In the genomic region with DNA sequence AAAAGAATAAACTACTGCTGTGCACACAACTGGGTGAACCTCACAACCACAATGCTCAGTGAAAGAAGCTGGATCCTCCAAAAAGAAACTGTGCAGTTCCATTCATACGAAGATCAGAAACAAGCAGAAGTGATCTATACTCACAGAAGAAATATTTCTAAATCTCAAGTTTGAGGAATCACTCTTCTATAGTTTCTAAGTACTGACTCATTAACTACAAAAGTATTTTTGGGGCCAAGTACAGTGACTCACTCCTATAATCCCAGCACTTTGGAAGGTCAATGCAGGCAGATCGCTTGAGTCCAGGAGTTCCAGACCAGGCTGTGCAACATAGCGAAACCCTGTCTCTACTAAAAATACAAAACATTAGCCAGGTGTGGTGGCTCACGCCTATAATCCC, we compare ENCODE assay signal across 21 cellular contexts. TPM values are rescaled to one million over a fixed set of nuclear protein-coding genes. Genes with fewer than 3 reads are reported as not detected.
DNase-seq lines count a peak whose midpoint lies in the region; ATAC-seq and TF ChIP-seq lines count a peak whose summit lies in the region.
"Had no signal": no experiment of that assay in that cellular context is flagged by ENCODE, and none has a peak within 500 bp of the region (broad histone marks: within the 10 kb centered on the region; RNA-seq: fewer than 3 reads in every experiment).

No MANE protein-coding gene starts in this region.

- ATAC-seq in PC-3 (peak; percentile 75), T-helper 17 cell (no peak)
- ATAC-seq: activated naive CD4-positive, alpha-beta T cell treated with anti-CD3 and anti-CD28 coated beads, Interleukin-2, amount 50 U/mL, for 72 hours; heart left ventricle; stimulated activated effector memory CD8-positive, alpha-beta T cell treated with anti-CD3 and anti-CD28 coated beads, Interleukin-12 subunit alpha, Interleukin-12 subunit beta, amount 100 ng/mL, for 72 hours had no signal

- H3K4me1 ChIP-seq in PC-3 (ENCODE audit: insufficient read depth, low read length), result peaks cover 5% of the 10 kb centered on the region; the same call in 1 of the 2 replicates
- H3K4me1 ChIP-seq in neuronal stem cell (ENCODE audit: control insufficient read depth in 2 of 2, insufficient read depth in 1 of 2, low read depth in 1 of 2, low read length in 2 of 2), result no peaks in the 10 kb centered on the region
- H3K4me1 ChIP-seq in thyroid gland, result no peaks in the 10 kb centered on the region
- H3K4me1 ChIP-seq: Peyer's patch, upper lobe of left lung had no signal

- H3K4me2 ChIP-seq in PC-3 (ENCODE audit: low read length) (0 out of 2 replicates have a peak overlapping the region, but pooled peaks have one; percentile 9), neuronal stem cell (ENCODE audit: insufficient read depth, low read length, poor library complexity, severe bottlenecking) (no peak overlapping the region)
- H3K4me2 ChIP-seq: KMS-11 had no signal

- H3K9ac ChIP-seq in PC-3 (ENCODE audit: low read length), result no peak overlapping the region
- no peak overlapping the region for H3K9ac ChIP-seq in neuronal stem cell (ENCODE audit: low read depth, low read length, poor library complexity)
- H3K9ac ChIP-seq: BLaER1 treated with 17β-estradiol and CSF1 and Interleukin-3, amounts not matched to agents 10 nM and 100 nM; KMS-11 had no signal

- no peak overlapping the region for H2BK15ac ChIP-seq in neuronal stem cell (ENCODE audit: low read length)

- H3F3A ChIP-seq in PC-3 (ENCODE audit: low read length, unreplicated experiment), result no peaks in the 10 kb centered on the region

- H3K4me3 Mint-ChIP-seq in T-helper 17 cell, result no peak overlapping the region
- H3K4me3 Mint-ChIP-seq: central memory CD8-positive, alpha-beta T cell; stimulated activated effector memory CD8-positive, alpha-beta T cell treated with anti-CD3 and anti-CD28 coated beads, Interleukin-12 subunit alpha, Interleukin-12 subunit beta, amount 100 ng/mL, for 72 hours; T-helper 1 cell treated with Interleukin-12 subunit alpha and Interleukin-12 subunit beta and Interleukin-4 antibody, amounts not matched to agents 30 μg/mL and 1 μg/mL, for 36 hours had no signal

- intact Hi-C loops in PC-3 (cut with micrococcal nuclease), result no loop called here
- intact Hi-C loops in thyroid gland (cut with DNase I), result no loop called here

- H3K9me3 ChIP-seq in PC-3 (ENCODE audit: low read length) (no peaks in the 10 kb centered on the region), neuronal stem cell (replicated peaks in 1 of 2; ENCODE audit: control insufficient read depth in 2 of 2, insufficient read depth in 1 of 2, low read depth in 1 of 2, low read length in 2 of 2) (no peaks in the 10 kb centered on the region), T-helper 17 cell (ENCODE audit: control insufficient read depth, low read length, poor library complexity, severe bottlenecking) (no peaks in the 10 kb centered on the region), thyroid gland (no peaks in the 10 kb centered on the region)
- H3K9me3 ChIP-seq: BLaER1 treated with 17β-estradiol and CSF1 and Interleukin-3, amounts not matched to agents 10 nM and 100 nM; heart left ventricle; Peyer's patch; upper lobe of left lung had no signal

- H3K79me1 ChIP-seq in neuronal stem cell (ENCODE audit: low read depth, low read length), result no peaks in the 10 kb centered on the region

- H3K4me1 Mint-ChIP-seq in T-helper 17 cell, result peaks cover 3% of the 10 kb centered on the region
- H3K4me1 Mint-ChIP-seq: central memory CD8-positive, alpha-beta T cell; stimulated activated effector memory CD8-positive, alpha-beta T cell treated with anti-CD3 and anti-CD28 coated beads, Interleukin-12 subunit alpha, Interleukin-12 subunit beta, amount 100 ng/mL, for 72 hours had no signal

- peak overlapping the region; percentile 65 for H4K8ac ChIP-seq in neuronal stem cell (ENCODE audit: low read depth, low read length)

- TF ChIP-seq CTCF in PC-3 (conservative IDR thresholded peaks at IDR 0.05; ENCODE audit: low read depth, low read length), result no peak
- no peak for TF ChIP-seq CTCF in choroid plexus epithelial cell (conservative IDR thresholded peaks at IDR 0.05; ENCODE audit: low read depth, low read length)
- no peak for TF ChIP-seq CTCF in thyroid gland (IDR thresholded peaks at IDR 0.05)

- POLR2A ChIA-PET in PC-3 (lab: Charles Lee; ENCODE audit: unreplicated experiment), result no interaction called here

- DNase-seq in GM03348 (ENCODE audit: low spot score) (peak; percentile 41), PC-3 (peak; percentile 73), choroid plexus epithelial cell (ENCODE audit: low read depth) (peak; percentile 61), neuronal stem cell (ENCODE audit: low spot score) (no peak), iPS-NIHi11 (ENCODE audit: low spot score) (no peak), T-helper 17 cell (no peak), thyroid gland (no peak), NCI-H2196 (lab: John Stamatoyannopoulos, UW; ENCODE audit: unreplicated experiment) (no peak)
- DNase-seq: DMS79 treated with DMSO at 0.1 percent for 48 hours, H7, heart left ventricle, NCI-H187, NCI-H748 treated with DMSO at 0.1 percent for 48 hours, Peyer's patch, upper lobe of left lung had no signal

- H3K23ac ChIP-seq in neuronal stem cell (ENCODE audit: low read depth, low read length, poor library complexity), result no peak overlapping the region

- no peak overlapping the region for H3K18ac ChIP-seq in neuronal stem cell (ENCODE audit: low read length)

- H4K91ac ChIP-seq in neuronal stem cell (ENCODE audit: low read depth, low read length, poor library complexity), result no peak overlapping the region

- no peak overlapping the region for H3K4ac ChIP-seq in neuronal stem cell (ENCODE audit: low read length)

- H2AK5ac ChIP-seq in neuronal stem cell (ENCODE audit: low read depth, low read length), result no peak overlapping the region

- H2AFZ ChIP-seq in PC-3 (ENCODE audit: low read length) (no peak overlapping the region), neuronal stem cell (ENCODE audit: low read length) (no peak overlapping the region)

- WGBS in neuronal stem cell (ENCODE audit: extremely low coverage in 2 of 2, insufficient read length in 2 of 2, insufficient replicate concordance in 1 of 2), 2 donors, result no CpG with 5 or more reads among the region's 4 CpGs
- WGBS in thyroid gland, 2 donors, result 92 to 96% methylated on average over 4 of the region's 4 CpGs

- no peak overlapping the region for H3K4me3 ChIP-seq in PC-3 (ENCODE audit: low read length)
- H3K4me3 ChIP-seq in choroid plexus epithelial cell (ENCODE audit: low read depth, low read length), result no peak overlapping the region
- no peak overlapping the region for H3K4me3 ChIP-seq in neuronal stem cell (ENCODE audit: low read length in 2 of 2)
- no peak overlapping the region for H3K4me3 ChIP-seq in thyroid gland (replicated peaks in 1 of 3)
- H3K4me3 ChIP-seq: BLaER1 treated with 17β-estradiol and CSF1 and Interleukin-3, amounts not matched to agents 10 nM and 100 nM; heart left ventricle; Peyer's patch; upper lobe of left lung had no signal

- H3K27me3 Mint-ChIP-seq in T-helper 17 cell, result peaks cover 8% of the 10 kb centered on the region

- H2BK5ac ChIP-seq in neuronal stem cell (ENCODE audit: low read length), result no peak overlapping the region

- no TSS peak for BruUV-seq in PC-3 (replicated peaks; lab: Mats Ljungman, UMichigan)

- H3K14ac ChIP-seq in neuronal stem cell (ENCODE audit: low read length), result no peak overlapping the region

- no peaks in the 10 kb centered on the region for H3K79me2 ChIP-seq in PC-3 (ENCODE audit: low read length)

- no peak overlapping the region for H2BK120ac ChIP-seq in neuronal stem cell (ENCODE audit: low read depth, low read length)

- H3K36me3 Mint-ChIP-seq in T-helper 17 cell (ENCODE audit: low read depth), result no peaks in the 10 kb centered on the region
- H3K36me3 Mint-ChIP-seq: activated naive CD4-positive, alpha-beta T cell treated with anti-CD3 and anti-CD28 coated beads, Interleukin-2, amount 50 U/mL, for 72 hours; stimulated activated effector memory CD8-positive, alpha-beta T cell treated with anti-CD3 and anti-CD28 coated beads, Interleukin-12 subunit alpha, Interleukin-12 subunit beta, amount 100 ng/mL, for 72 hours had no signal

- no peaks in the 10 kb centered on the region for H3K27me3 ChIP-seq in PC-3 (ENCODE audit: low read length)
- H3K27me3 ChIP-seq in neuronal stem cell (ENCODE audit: control insufficient read depth in 3 of 3, insufficient read depth in 3 of 3, low read depth in 1 of 3, low read length in 3 of 3), result no peaks in the 10 kb centered on the region
- H3K27me3 ChIP-seq in thyroid gland, result no peaks in the 10 kb centered on the region
- H3K27me3 ChIP-seq: BLaER1 treated with 17β-estradiol and CSF1 and Interleukin-3, amounts not matched to agents 10 nM and 100 nM; heart left ventricle; Peyer's patch had no signal

- H4K20me1 ChIP-seq in PC-3 (ENCODE audit: low read length), result no peaks in the 10 kb centered on the region
- H4K20me1 ChIP-seq: BLaER1 treated with 17β-estradiol and CSF1 and Interleukin-3, amounts not matched to agents 10 nM and 100 nM had no signal

- no peaks in the 10 kb centered on the region for H3K9me2 ChIP-seq in PC-3 (replicated peaks; ENCODE audit: low read length)

- H3K27ac Mint-ChIP-seq in T-helper 17 cell, result no peak overlapping the region
- H3K27ac Mint-ChIP-seq: activated naive CD4-positive, alpha-beta T cell treated with anti-CD3 and anti-CD28 coated beads, Interleukin-2, amount 50 U/mL, for 72 hours; stimulated activated effector memory CD8-positive, alpha-beta T cell treated with anti-CD3 and anti-CD28 coated beads, Interleukin-12 subunit alpha, Interleukin-12 subunit beta, amount 100 ng/mL, for 72 hours; T-helper 1 cell treated with Interleukin-12 subunit alpha and Interleukin-12 subunit beta and Interleukin-4 antibody, amounts not matched to agents 30 μg/mL and 1 μg/mL, for 36 hours had no signal

- no peak for TF ChIP-seq POLR2A in thyroid gland (IDR thresholded peaks at IDR 0.05)

- H2BK12ac ChIP-seq in neuronal stem cell (ENCODE audit: low read length), result no peak overlapping the region

- H3K36me3 ChIP-seq in PC-3 (ENCODE audit: low read depth, low read length) (no peaks in the 10 kb centered on the region), neuronal stem cell (replicated peaks in 1 of 2; ENCODE audit: control insufficient read depth in 2 of 2, insufficient read depth in 2 of 2, low read length in 2 of 2) (no peaks in the 10 kb centered on the region), thyroid gland (no peaks in the 10 kb centered on the region)
- H3K36me3 ChIP-seq: BLaER1 treated with 17β-estradiol and CSF1 and Interleukin-3, amounts not matched to agents 10 nM and 100 nM; heart left ventricle; Peyer's patch; upper lobe of left lung had no signal

- H3K27ac ChIP-seq in PC-3 (ENCODE audit: low read length) (no peak overlapping the region), neuronal stem cell (replicated peaks; ENCODE audit: low read length) (no peak overlapping the region), thyroid gland (no peak overlapping the region)
- H3K27ac ChIP-seq: BLaER1 treated with 17β-estradiol and CSF1 and Interleukin-3, amounts not matched to agents 10 nM and 100 nM; heart left ventricle; KMS-11; Peyer's patch; upper lobe of left lung had no signal

- CTCF ChIA-PET in PC-3 (lab: Charles Lee), result no interaction called here

RNA-seq across cellular contexts. Expression of a gene that starts 51.3 kb away (rescaled TPM):
- total RNA-seq in PC-3 (2014; rRNA removed) (14.6 and 19.5 TPM in 2 replicates), T-helper 17 cell (10 to 100 TPM; 30.1 to 30.7 TPM), thyroid gland (100 to 1,000 TPM; 105 to 123 (median 116) TPM)
- 6.4 TPM for polyA plus RNA-seq in neuronal stem cell (2013, experiment 1 of 2)
- 6.5 TPM for polyA plus RNA-seq in neuronal stem cell (2013, experiment 2 of 2)

Comparison
In these comparisons a context has a peak if more than half of its experiments do, and no peak if none do; other contexts are left out.
1. DNase-seq: peak in GM03348 (single experiment), PC-3 (single experiment) and choroid plexus epithelial cell (single experiment); none in neuronal stem cell (single experiment), iPS-NIHi11 (single experiment), T-helper 17 cell (0 of 3), thyroid gland (0 of 2) and NCI-H2196 (single experiment).